1 cellular context compared by ENCODE assay signal in genomic region chr14:77457522-77458248, GRCh38.
A peak's percentile ranks its signal among the peaks of the same experiment; 100 is the strongest.
TF ChIP-seq lines count a peak whose summit lies in the region.

TSS of gene AHSA1 (plus strand) at chr14:77458093. CDS start at chr14:77458190, 97 bp downstream.
TSS of gene VIPAS39 (minus strand) at chr14:77457601. CDS start at chr14:77454102, 3,499 bp downstream.

TF ChIP-seq in HepG2, 621 proteins besides CTCF, POLR2A, EP300 and RAD21 (continued from another document and continues in another):
- TF ChIP-seq ZNF597 (CRISPR knock-in tag; IDR thresholded peaks at IDR 0.05), result no peak
- no peak for TF ChIP-seq PAWR (CRISPR knock-in tag; IDR thresholded peaks at IDR 0.05; ENCODE audit: borderline replicate concordance)
- TF ChIP-seq KAT8 (CRISPR knock-in tag; IDR thresholded peaks at IDR 0.05), result peak; percentile 91
- TF ChIP-seq NR2F6 (IDR thresholded peaks at IDR 0.05), result no peak
- no peak for TF ChIP-seq NR2F6 (CRISPR knock-in tag; IDR thresholded peaks at IDR 0.05)
- TF ChIP-seq CSRNP1 (CRISPR knock-in tag; IDR thresholded peaks at IDR 0.05), result 0 out of 2 replicates have a peak, but pooled peaks have one; percentile 31
- no peak for TF ChIP-seq NFRKB (IDR thresholded peaks at IDR 0.05)
- no peak for TF ChIP-seq SOX13 (IDR thresholded peaks at IDR 0.05)
- peak in 1 of 2 experiments; percentile 12; a peak in 1 of 4 replicates for TF ChIP-seq SOX13 (CRISPR knock-in tag; conservative IDR thresholded peaks at IDR 0.05 in 1 of 2, IDR thresholded peaks at IDR 0.05 in 1 of 2)
- TF ChIP-seq ZNF10 (CRISPR knock-in tag; IDR thresholded peaks at IDR 0.05; ENCODE audit: borderline replicate concordance, low read depth), result no peak
- no peak for TF ChIP-seq RNF2 (conservative IDR thresholded peaks at IDR 0.05; ENCODE audit: low read depth)
- no peak for TF ChIP-seq HOXA9 (CRISPR knock-in tag; IDR thresholded peaks at IDR 0.05; ENCODE audit: borderline replicate concordance)
- TF ChIP-seq PLRG1 (conservative IDR thresholded peaks at IDR 0.05), result no peak
- TF ChIP-seq ZNF549 (CRISPR knock-in tag; IDR thresholded peaks at IDR 0.05), result no peak
- TF ChIP-seq UBTF (CRISPR knock-in tag; IDR thresholded peaks at IDR 0.05), result no peak
- no peak for TF ChIP-seq ZNF234 (CRISPR knock-in tag; conservative IDR thresholded peaks at IDR 0.05)
- TF ChIP-seq TRAFD1 (CRISPR knock-in tag; IDR thresholded peaks at IDR 0.05; ENCODE audit: borderline replicate concordance), result no peak
- TF ChIP-seq TRIM24 (CRISPR knock-in tag; IDR thresholded peaks at IDR 0.05), result no peak
- no peak for TF ChIP-seq ZNF264 (CRISPR knock-in tag; IDR thresholded peaks at IDR 0.05)
- TF ChIP-seq SALL1 (CRISPR knock-in tag; IDR thresholded peaks at IDR 0.05), result peak; percentile 42; the same call in 1 of the 2 replicates
- TF ChIP-seq CENPBD1 (CRISPR knock-in tag; IDR thresholded peaks at IDR 0.05; ENCODE audit: borderline replicate concordance, low read depth), result no peak
- TF ChIP-seq MZF1 (CRISPR knock-in tag; IDR thresholded peaks at IDR 0.05; ENCODE audit: borderline replicate concordance), result no peak
- 0 out of 2 replicates have a peak, but pooled peaks have one; percentile 24 for TF ChIP-seq ZFP36L2 (CRISPR knock-in tag; IDR thresholded peaks at IDR 0.05)
- TF ChIP-seq BATF2 (CRISPR knock-in tag; IDR thresholded peaks at IDR 0.05), result no peak
- no peak; the same call in 1 of the 2 replicates for TF ChIP-seq DR1 (CRISPR knock-in tag; IDR thresholded peaks at IDR 0.05)
- TF ChIP-seq ZNF83 (CRISPR knock-in tag; IDR thresholded peaks at IDR 0.05; ENCODE audit: borderline replicate concordance), result no peak; the same call in 1 of the 2 replicates
- TF ChIP-seq ZNF224 (CRISPR knock-in tag; IDR thresholded peaks at IDR 0.05), result 0 out of 2 replicates have a peak, but pooled peaks have one; percentile 51
- peak; percentile 89 for TF ChIP-seq PHF8 (CRISPR knock-in tag; IDR thresholded peaks at IDR 0.05)
- no peak for TF ChIP-seq CBX1 (IDR thresholded peaks at IDR 0.05; ENCODE audit: low read depth)
- no peak for TF ChIP-seq RFX1 (IDR thresholded peaks at IDR 0.05)
- no peak for TF ChIP-seq ZNF646 (CRISPR knock-in tag; IDR thresholded peaks at IDR 0.05)
- TF ChIP-seq PITX1 (CRISPR knock-in tag; IDR thresholded peaks at IDR 0.05), result 0 out of 2 replicates have a peak, but pooled peaks have one; percentile 9
- no peak for TF ChIP-seq ZUFSP (CRISPR knock-in tag; IDR thresholded peaks at IDR 0.05; ENCODE audit: borderline replicate concordance)
- peak; percentile 36; the same call in 1 of the 2 replicates for TF ChIP-seq ZBTB7B (CRISPR knock-in tag; IDR thresholded peaks at IDR 0.05)
- TF ChIP-seq TIGD3 (CRISPR knock-in tag; IDR thresholded peaks at IDR 0.05; ENCODE audit: borderline replicate concordance), result no peak
- TF ChIP-seq FOXM1 (CRISPR knock-in tag; IDR thresholded peaks at IDR 0.05), result 0 out of 2 replicates have a peak, but pooled peaks have one; percentile 38
- no peak for TF ChIP-seq ATF4 (CRISPR knock-in tag; IDR thresholded peaks at IDR 0.05)
- TF ChIP-seq ELF3 (CRISPR knock-in tag; IDR thresholded peaks at IDR 0.05), result peak; percentile 24
- TF ChIP-seq RBFOX2 (IDR thresholded peaks at IDR 0.05; ENCODE audit: low read depth, low read length), result peak; percentile 87
